13 cellular contexts compared by ENCODE assay signal in genomic region chr19:8333771-8334457, GRCh38. TPM values are rescaled to one million over a fixed set of nuclear protein-coding genes. Genes with fewer than 3 reads are reported as not detected.
DNase-seq lines count a peak whose midpoint lies in the region; ATAC-seq and TF ChIP-seq lines count a peak whose summit lies in the region.
"Had no signal": no experiment of that assay in that cellular context is flagged by ENCODE, and none has a peak within 500 bp of the region (broad histone marks: within the 10 kb centered on the region; RNA-seq: fewer than 3 reads in every experiment).

No MANE protein-coding gene starts in this region.

- H3K4me1 ChIP-seq in left ventricle myocardium inferior (peaks cover 65% of the 10 kb centered on the region), iPS-15b (ENCODE audit: control insufficient read depth, insufficient read depth, low read length) (no peaks in the 10 kb centered on the region), testis (peaks cover 10% of the 10 kb centered on the region), adrenal gland (replicated peaks in 1 of 2) (peaks cover 0 to 9% of the 10 kb centered on the region in 2 donors)

- H3K4me3 ChIP-seq in left ventricle myocardium inferior (peak overlapping the region; percentile 53), iPS-15b (ENCODE audit: low read depth, low read length) (peak overlapping the region; percentile 57), testis (peak overlapping the region; percentile 21 to 36), adrenal gland (no peak overlapping the region)

- H3K9me3 ChIP-seq in left ventricle myocardium inferior (replicated peaks), result no peaks in the 10 kb centered on the region
- H3K9me3 ChIP-seq in iPS-15b (ENCODE audit: control insufficient read depth, insufficient read depth, low read length), result no peaks in the 10 kb centered on the region
- H3K9me3 ChIP-seq in testis, result no peaks in the 10 kb centered on the region
- no peaks in the 10 kb centered on the region for H3K9me3 ChIP-seq in adrenal gland (replicated peaks in 1 of 3)
- H3K9me3 ChIP-seq: lower lobe of right lung had no signal

- WGBS in testis, 2 donors, result 13 to 22% methylated on average over 13 to 47 of the region's 47 CpGs
- 24 to 44% (median 26%) methylated on average over 5 to 47 of the region's 47 CpGs; no CpG with 5 or more reads in 1 of the 4 donors for WGBS in adrenal gland, 4 donors

- ATAC-seq in left cardiac atrium, result no peak

- no peak overlapping the region for H3K9ac ChIP-seq in iPS-15b (ENCODE audit: low read depth, low read length)

- TF ChIP-seq POLR2A in testis (IDR thresholded peaks at IDR 0.05) (no peak), adrenal gland (IDR thresholded peaks at IDR 0.05) (no peak)

- peak overlapping the region; percentile 80 for H3K27ac ChIP-seq in left ventricle myocardium inferior (replicated peaks)
- no peak overlapping the region for H3K27ac ChIP-seq in testis
- H3K27ac ChIP-seq in adrenal gland, result no peak overlapping the region
- H3K27ac ChIP-seq: lower lobe of right lung had no signal

- no peak for TF ChIP-seq CTCF in left ventricle myocardium inferior (IDR thresholded peaks at IDR 0.05; ENCODE audit: borderline replicate concordance)
- TF ChIP-seq CTCF in testis (IDR thresholded peaks at IDR 0.05), result no peak
- TF ChIP-seq CTCF in adrenal gland (IDR thresholded peaks at IDR 0.05), result no peak

- intact Hi-C loops in left ventricle myocardium inferior (cut with micrococcal nuclease) (no loop called here), left cardiac atrium (cut with DNase I) (no loop called here), testis (cut with DNase I; ENCODE audit: low total_unique reads) (no loop called here), adrenal gland (cut with DNase I) (no loop called here)

- H3K36me3 ChIP-seq in left ventricle myocardium inferior, result peaks cover 13% of the 10 kb centered on the region
- H3K36me3 ChIP-seq in iPS-15b (ENCODE audit: control insufficient read depth, insufficient read depth, low read length), result no peaks in the 10 kb centered on the region
- H3K36me3 ChIP-seq in testis (ENCODE audit: low read depth, missing control alignments), result no peaks in the 10 kb centered on the region
- no peaks in the 10 kb centered on the region for H3K36me3 ChIP-seq in adrenal gland (replicated peaks in 1 of 2)

- DNase-seq in left ventricle myocardium inferior (no peak), left cardiac atrium (no peak), NCI-H526 treated with DMSO at 0.1 percent for 48 hours (lab: John Stamatoyannopoulos, UW) (peak; percentile 11), testis (no peak), NCI-H524 (lab: John Stamatoyannopoulos, UW) (no peak), adrenal gland (no peak)
- no peak for DNase-seq in activated CD8-positive, alpha-beta memory T cell treated with anti-CD3 and anti-CD28 coated beads, Interleukin-2, amount 50 U/mL, for 4 hours
- DNase-seq: activated CD8-positive, alpha-beta memory T cell treated with anti-CD3 and anti-CD28 coated beads for 24 hours; CD4-positive, CD25-positive, alpha-beta regulatory T cell; lower lobe of right lung; NCI-H446 treated with DMSO at 0.1 percent for 48 hours had no signal

- peaks cover 49% of the 10 kb centered on the region for H3K27me3 ChIP-seq in left ventricle myocardium inferior (ENCODE audit: low read depth)
- peaks cover 37% of the 10 kb centered on the region for H3K27me3 ChIP-seq in iPS-15b (ENCODE audit: control insufficient read depth, insufficient read depth, low read length)
- H3K27me3 ChIP-seq in testis, result no peaks in the 10 kb centered on the region
- H3K27me3 ChIP-seq in adrenal gland, result peaks cover 31% of the 10 kb centered on the region

RNA-seq across cellular contexts. Expression of gene KANK3, which starts 9.1 kb away (rescaled TPM):
- total RNA-seq in left ventricle myocardium inferior (19.9 TPM), left cardiac atrium (10 to 100 TPM; 19.3 to 19.6 TPM), testis (10 to 100 TPM in 1 of 2 donors, 1 to 10 TPM in 1; 7.1 to 13.2 TPM), adrenal gland (10 to 100 TPM in 7 of 8 donors, 1 to 10 TPM in 1; 9.8 to 27.7 (median 18.4) TPM)
- polyA plus RNA-seq in testis (ENCODE audit: insufficient read depth, low read depth, low replicate concordance) (4.1 TPM), adrenal gland (10 to 100 TPM in 2 of 3 donors, under 1 TPM in 1; 0.38 to 27.8 (median 23.6) TPM)
- polyA plus RNA-seq: IgD-negative memory B cell had no signal

RNA-seq across cellular contexts. Expression of gene RPS28, which starts 12.6 kb away (rescaled TPM):
- total RNA-seq in left ventricle myocardium inferior (967 TPM), left cardiac atrium (1,000 to 10,000 TPM; 1,064 to 1,153 TPM), testis (100 to 1,000 TPM; 221 to 398 TPM), adrenal gland (1,000 to 10,000 TPM in 4 of 8 donors, 100 to 1,000 TPM in 4; 220 to 1,896 (median 903) TPM)
- polyA plus RNA-seq in testis (ENCODE audit: insufficient read depth, low read depth, low replicate concordance) (505 TPM), adrenal gland (1,000 to 10,000 TPM in 1 of 3 donors, 100 to 1,000 TPM in 2; 155 to 1,715 (median 649) TPM)

RNA-seq across cellular contexts. Expression of gene NDUFA7, which starts 12.7 kb away (rescaled TPM):
- total RNA-seq in left ventricle myocardium inferior (134 TPM), left cardiac atrium (10 to 100 TPM; 65.3 to 83.8 TPM), testis (10 to 100 TPM; 38.2 to 50.5 TPM), adrenal gland (10 to 100 TPM in 7 of 8 donors, 1 to 10 TPM in 1; 5.3 to 84.5 (median 72.4) TPM)
- polyA plus RNA-seq in testis (ENCODE audit: insufficient read depth, low read depth, low replicate concordance) (91.2 TPM), adrenal gland (100 to 1,000 TPM; 140 to 502 (median 202) TPM)

RNA-seq across cellular contexts. Expression of gene CD320, which starts 25.8 kb away (rescaled TPM):
- total RNA-seq in left ventricle myocardium inferior, result 31.8 TPM
- total RNA-seq in left cardiac atrium, result 10 to 100 TPM; 33.6 to 40.8 TPM
- total RNA-seq in testis, result 10 to 100 TPM; 61.2 to 65.8 TPM
- 88.3 TPM for polyA plus RNA-seq in testis (ENCODE audit: insufficient read depth, low read depth, low replicate concordance)
- 100 to 1,000 TPM in 1 of 8 donors, 10 to 100 TPM in 7; 53.6 to 129 (median 68.2) TPM for total RNA-seq in adrenal gland
- 10 to 100 TPM; 12.0 to 61.4 (median 34.1) TPM for polyA plus RNA-seq in adrenal gland

RNA-seq across cellular contexts. Expression of gene ANGPTL4, which starts 30.0 kb away (rescaled TPM):
- total RNA-seq in left ventricle myocardium inferior, result 8.4 TPM
- total RNA-seq in left cardiac atrium, result 10 to 100 TPM; 16.3 to 81.6 TPM
- 10 to 100 TPM; 10.2 to 18.5 TPM for total RNA-seq in testis
- polyA plus RNA-seq in testis (ENCODE audit: insufficient read depth, low read depth, low replicate concordance), result 10.0 TPM
- total RNA-seq in adrenal gland, result 100 to 1,000 TPM in 2 of 8 donors, 10 to 100 TPM in 5, 1 to 10 TPM in 1; 4.4 to 141 (median 27.1) TPM
- polyA plus RNA-seq in adrenal gland, result 10 to 100 TPM in 2 of 3 donors, 1 to 10 TPM in 1; 4.9 to 54.0 (median 46.8) TPM
- total RNA-seq: CD4-positive, CD25-positive, alpha-beta regulatory T cell had no signal
- polyA plus RNA-seq: CD4-positive, CD25-positive, alpha-beta regulatory T cell; IgD-negative memory B cell had no signal

Comparison
In these comparisons a context has a peak if more than half of its experiments do, and no peak if none do; other contexts are left out.
1. H3K4me3 ChIP-seq: peak in left ventricle myocardium inferior (single experiment), iPS-15b (single experiment) and testis (2 of 2); none in adrenal gland (0 of 4).